ENCODE assay signal across 13 cellular contexts in the genomic region with DNA sequence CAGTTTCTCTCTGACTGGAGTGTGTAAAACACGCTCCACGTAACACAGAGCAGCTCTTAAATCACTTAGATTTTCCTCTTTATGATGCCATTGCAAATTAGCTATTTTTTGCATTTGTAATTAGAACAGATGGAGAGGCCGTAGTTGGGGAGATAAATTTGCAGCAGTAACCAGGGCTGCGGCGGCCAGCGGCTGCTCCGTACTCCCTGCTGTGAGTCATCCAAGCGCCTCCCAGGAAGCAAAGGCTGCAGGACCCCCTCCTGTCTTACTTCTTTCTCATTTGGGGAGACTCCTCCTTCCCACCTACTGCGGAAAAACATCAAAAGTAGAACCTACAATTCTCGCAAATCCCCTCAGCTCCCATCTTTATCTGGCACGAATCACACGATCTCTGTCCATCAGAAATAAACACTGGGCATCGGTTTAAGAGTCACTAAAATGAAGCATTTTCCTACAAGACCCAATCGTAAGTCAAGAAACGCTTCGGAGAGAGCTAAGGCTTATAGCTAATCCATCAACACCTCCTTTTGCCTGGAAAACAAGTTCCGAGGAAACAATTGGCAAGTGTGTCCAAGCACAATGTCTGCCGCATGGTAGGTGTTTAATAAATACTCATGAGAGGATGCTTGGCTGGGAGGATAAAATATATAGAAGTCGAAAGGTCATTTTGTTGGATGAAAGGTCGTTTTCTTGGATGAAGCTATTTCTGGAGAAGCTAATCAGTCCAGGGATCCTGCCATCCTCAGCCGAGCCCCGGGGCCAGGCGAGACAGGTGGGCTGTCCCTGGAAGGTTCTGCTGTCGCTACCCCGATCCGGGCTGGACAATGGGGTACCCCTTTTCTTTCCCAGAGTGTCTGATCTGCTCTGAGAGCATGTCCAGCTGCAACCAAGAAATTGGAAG.
DNase-seq lines count a peak whose midpoint lies in the region; TF ChIP-seq lines count a peak whose summit lies in the region.
"Had no signal": no experiment of that assay in that cellular context is flagged by ENCODE, and none has a peak within 500 bp of the region (broad histone marks: within the 10 kb centered on the region; RNA-seq: fewer than 3 reads in every experiment).

No MANE protein-coding gene starts in this region.

- H3K4me1 ChIP-seq in tibial artery: peaks cover 0 to 17% (median 14%) of the 10 kb centered on the region in 4 donors

- H3K36me3 ChIP-seq in tibial artery: no peaks in the 10 kb centered on the region
- H3K36me3 ChIP-seq: MG63 had no signal

- H3K4me3 ChIP-seq in choroid plexus epithelial cell (ENCODE audit: low read depth, low read length) (no peak overlapping the region), tibial artery (no peak overlapping the region)
- H3K4me3 ChIP-seq: MG63 had no signal

- DNase-seq in NCI-H146 (lab: John Stamatoyannopoulos, UW): peak; percentile 20
- no peak for DNase-seq in NCI-H146 treated with DMSO at 0.1 percent for 48 hours (lab: John Stamatoyannopoulos, UW; ENCODE audit: unreplicated experiment)
- DNase-seq in choroid plexus epithelial cell (ENCODE audit: low read depth): peak; percentile 16
- DNase-seq in midbrain (lab: John Stamatoyannopoulos, UW): peak; percentile 3
- DNase-seq in superior temporal gyrus (ENCODE audit: extremely low spot score): peak; percentile 28
- no peak for DNase-seq in NCI-H187 (lab: John Stamatoyannopoulos, UW)
- DNase-seq in EL: no peak
- no peak for DNase-seq in tibial artery
- DNase-seq: activated CD4-positive, alpha-beta T cell treated with anti-CD3 and anti-CD28 coated beads, Interleukin-2, amount 50 U/mL, for 1 hour; foreskin melanocyte; MG63; naive thymus-derived CD4-positive, alpha-beta T cell; SHP77 had no signal

- H3K27me3 ChIP-seq in tibial artery: no peaks in the 10 kb centered on the region
- H3K27me3 ChIP-seq: MG63 had no signal

- no peaks in the 10 kb centered on the region for H3K9me3 ChIP-seq in tibial artery

- TF ChIP-seq CTCF in choroid plexus epithelial cell (conservative IDR thresholded peaks at IDR 0.05; ENCODE audit: low read depth, low read length) (no peak), tibial artery (IDR thresholded peaks at IDR 0.05) (no peak)

- no peak overlapping the region for H3K27ac ChIP-seq in tibial artery

- intact Hi-C loops in tibial artery (cut with DNase I; ENCODE audit: low total_unique reads): loop anchor here (10.0 kb wide), 1 partner anchor 69 kb away; no protein-coding TSS in a partner anchor

Comparison
In these comparisons a context has a peak if more than half of its experiments do, and no peak if none do; other contexts are left out.
1. DNase-seq: peak in NCI-H146 (single experiment), choroid plexus epithelial cell (single experiment), midbrain (single experiment) and superior temporal gyrus (single experiment); none in NCI-H146 treated with DMSO at 0.1 percent for 48 hours (single experiment), NCI-H187 (0 of 2), EL (single experiment) and tibial artery (0 of 2).